ENCODE assay signal across 17 cellular contexts in the genomic region with DNA sequence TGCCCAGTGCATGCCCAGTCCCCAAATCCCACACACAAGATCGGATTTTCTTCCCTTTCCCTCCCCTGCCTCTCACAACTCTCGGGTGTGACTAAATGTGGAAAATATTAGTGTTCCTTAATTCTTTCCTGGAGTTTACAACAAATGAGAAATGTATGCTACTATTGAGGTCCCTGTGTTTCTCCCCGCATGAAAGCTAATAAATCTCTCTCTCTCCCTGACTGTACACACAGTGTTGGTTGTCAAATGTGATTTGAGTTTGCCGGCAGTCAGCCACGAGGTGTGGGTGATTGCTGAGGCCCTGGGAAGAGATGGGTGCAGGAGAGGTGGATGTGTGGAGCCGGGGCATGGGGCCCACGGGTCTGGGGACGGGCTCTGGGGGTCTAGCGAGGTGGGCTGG.
DNase-seq lines count a peak whose midpoint lies in the region; ATAC-seq and TF ChIP-seq lines count a peak whose summit lies in the region.
"Had no signal": no experiment of that assay in that cellular context is flagged by ENCODE, and none has a peak within 500 bp of the region (broad histone marks: within the 10 kb centered on the region; RNA-seq: fewer than 3 reads in every experiment).

No MANE protein-coding gene starts in this region.

- no peaks in the 10 kb centered on the region for H3K9me2 ChIP-seq in DOHH2 (replicated peaks; ENCODE audit: control insufficient read depth, low read length)
- H3K9me2 ChIP-seq in OCI-LY7 (ENCODE audit: insufficient read depth, low read length), result no peaks in the 10 kb centered on the region

- BruUV-seq in OCI-LY7 (replicated peaks; lab: Mats Ljungman, UMichigan), result no TSS peak

- no peaks in the 10 kb centered on the region for H3K9me3 Mint-ChIP-seq in T-helper 1 cell treated with Interleukin-12 subunit alpha and Interleukin-12 subunit beta and Interleukin-4 antibody, amounts not matched to agents 30 μg/mL and 1 μg/mL, for 36 hours
- H3K9me3 Mint-ChIP-seq in naive thymus-derived CD4-positive, alpha-beta T cell, result no peaks in the 10 kb centered on the region

- H3K4me3 ChIP-seq in DOHH2 (ENCODE audit: low read length) (no peak overlapping the region), OCI-LY7 (ENCODE audit: low read depth, low read length, poor library complexity, severe bottlenecking) (peak overlapping the region; percentile 11)
- H3K4me3 ChIP-seq in naive thymus-derived CD4-positive, alpha-beta T cell (ENCODE audit: low read length), result no peak overlapping the region
- H3K4me3 ChIP-seq: A549, cardiac muscle cell had no signal

- CTCF ChIA-PET in OCI-LY7 (lab: Charles Lee; ENCODE audit: unreplicated experiment), result no interaction called here
- CTCF ChIA-PET in naive thymus-derived CD4-positive, alpha-beta T cell (lab: Charles Lee), result no interaction called here

- H3K4me2 ChIP-seq in DOHH2 (ENCODE audit: low read length) (peak overlapping the region; percentile 24), OCI-LY7 (ENCODE audit: low read length) (peak overlapping the region; percentile 62)
- H3K4me2 ChIP-seq: A549 had no signal

- H3F3A ChIP-seq in DOHH2 (ENCODE audit: control insufficient read depth, insufficient read depth), result no peaks in the 10 kb centered on the region

- peak overlapping the region; percentile 2 for H3K4me3 Mint-ChIP-seq in T-helper 1 cell treated with Interleukin-12 subunit alpha and Interleukin-12 subunit beta and Interleukin-4 antibody, amounts not matched to agents 30 μg/mL and 1 μg/mL, for 36 hours
- H3K4me3 Mint-ChIP-seq in naive thymus-derived CD4-positive, alpha-beta T cell, result peak overlapping the region in 7 of 10 donors; percentile 26 to 78 (median 46)

- H3K27ac ChIP-seq in DOHH2 (ENCODE audit: low read depth, low read length) (no peak overlapping the region), OCI-LY7 (ENCODE audit: low read depth, low read length, poor library complexity, severe bottlenecking) (peak overlapping the region; percentile 32)
- no peak overlapping the region for H3K27ac ChIP-seq in naive thymus-derived CD4-positive, alpha-beta T cell (ENCODE audit: low read depth, low read length)
- H3K27ac ChIP-seq: A549, cardiac muscle cell had no signal

- H3K9me3 ChIP-seq in DOHH2 (ENCODE audit: control insufficient read depth, insufficient read depth, low read length) (no peaks in the 10 kb centered on the region), OCI-LY7 (ENCODE audit: low read length) (no peaks in the 10 kb centered on the region)
- H3K9me3 ChIP-seq in naive thymus-derived CD4-positive, alpha-beta T cell (ENCODE audit: control insufficient read depth in 2 of 3, low read length in 3 of 3), result no peaks in the 10 kb centered on the region
- H3K9me3 ChIP-seq: A549, Caco-2 had no signal

- H4K20me1 ChIP-seq in DOHH2 (ENCODE audit: control insufficient read depth, insufficient read depth, low read depth, low read length), result no peaks in the 10 kb centered on the region
- H4K20me1 ChIP-seq in OCI-LY7 (ENCODE audit: insufficient read depth, low read length), result no peaks in the 10 kb centered on the region

- H3K27ac Mint-ChIP-seq in T-helper 1 cell treated with Interleukin-12 subunit alpha and Interleukin-12 subunit beta and Interleukin-4 antibody, amounts not matched to agents 30 μg/mL and 1 μg/mL, for 36 hours, result peak overlapping the region; percentile 78
- H3K27ac Mint-ChIP-seq in naive thymus-derived CD4-positive, alpha-beta T cell, result peak overlapping the region in 4 of 9 donors; percentile 33 to 77 (median 60)

- no peak for ATAC-seq in naive thymus-derived CD4-positive, alpha-beta T cell
- ATAC-seq in HG03521 (IDR thresholded peaks at IDR 0.05; ENCODE audit: unreplicated experiment), result no peak
- ATAC-seq: A549, left colon had no signal

- no peaks in the 10 kb centered on the region for H3K79me2 ChIP-seq in DOHH2 (ENCODE audit: control insufficient read depth, low read length)
- H3K79me2 ChIP-seq in OCI-LY7 (ENCODE audit: insufficient read depth, low read depth, low read length), result no peaks in the 10 kb centered on the region

- H3K27me3 ChIP-seq in DOHH2 (ENCODE audit: control insufficient read depth, low read length), result peaks cover 45% of the 10 kb centered on the region
- no peaks in the 10 kb centered on the region for H3K27me3 ChIP-seq in naive thymus-derived CD4-positive, alpha-beta T cell (ENCODE audit: control insufficient read depth in 2 of 2, insufficient read depth in 2 of 2, low read length in 2 of 2)
- H3K27me3 ChIP-seq: cardiac muscle cell had no signal

- intact Hi-C loops in OCI-LY7 (cut with micrococcal nuclease; ENCODE audit: unreplicated experiment), result loop anchor here (10.0 kb wide), 2 partner anchors 140 to 220 kb away; no protein-coding TSS in a partner anchor
- intact Hi-C loops in naive thymus-derived CD4-positive, alpha-beta T cell (cut with micrococcal nuclease), result loop anchor here in 1 of 2 donors (5.0 kb wide), 1 partner anchor 218 kb away; no protein-coding TSS in a partner anchor

- DNase-seq in T-helper 1 cell (no peak), OCI-LY7 (ENCODE audit: low spot score) (no peak), cerebellar nuclear complex (lab: John Stamatoyannopoulos, UW) (no peak), NCI-H2081 treated with DMSO at 0.1 percent for 48 hours (lab: John Stamatoyannopoulos, UW) (no peak)
- no peak for DNase-seq in naive thymus-derived CD4-positive, alpha-beta T cell
- DNase-seq: activated naive CD4-positive, alpha-beta T cell; Caco-2; effector CD4-positive, alpha-beta T cell; hippocampal formation; NCI-H82; T-helper 9 cell had no signal

- TF ChIP-seq CTCF in DOHH2 (IDR thresholded peaks at IDR 0.05; ENCODE audit: low read depth, low read length, poor library complexity, severe bottlenecking) (no peak), OCI-LY7 (conservative IDR thresholded peaks at IDR 0.05; ENCODE audit: low read length) (no peak)

- H3K36me3 Mint-ChIP-seq in T-helper 1 cell treated with Interleukin-12 subunit alpha and Interleukin-12 subunit beta and Interleukin-4 antibody, amounts not matched to agents 30 μg/mL and 1 μg/mL, for 36 hours (ENCODE audit: low read depth), result no peaks in the 10 kb centered on the region
- no peaks in the 10 kb centered on the region for H3K36me3 Mint-ChIP-seq in naive thymus-derived CD4-positive, alpha-beta T cell

- peaks cover 34% of the 10 kb centered on the region for H3K27me3 Mint-ChIP-seq in T-helper 1 cell treated with Interleukin-12 subunit alpha and Interleukin-12 subunit beta and Interleukin-4 antibody, amounts not matched to agents 30 μg/mL and 1 μg/mL, for 36 hours (ENCODE audit: low read depth)
- peaks cover 12 to 27% (median 14%) of the 10 kb centered on the region in 5 donors for H3K27me3 Mint-ChIP-seq in naive thymus-derived CD4-positive, alpha-beta T cell

- POLR2A ChIA-PET in OCI-LY7 (lab: Charles Lee), result no interaction called here
- POLR2A ChIA-PET in naive thymus-derived CD4-positive, alpha-beta T cell (lab: Charles Lee), result no interaction called here

- H3K36me3 ChIP-seq in DOHH2 (ENCODE audit: control insufficient read depth, low read length) (no peaks in the 10 kb centered on the region), OCI-LY7 (ENCODE audit: insufficient read depth, low read length) (no peaks in the 10 kb centered on the region)
- H3K36me3 ChIP-seq in naive thymus-derived CD4-positive, alpha-beta T cell (ENCODE audit: control insufficient read depth in 2 of 3, insufficient read depth in 3 of 3, low read length in 3 of 3), result no peaks in the 10 kb centered on the region
- H3K36me3 ChIP-seq: cardiac muscle cell had no signal

- H3K4me1 ChIP-seq in DOHH2 (ENCODE audit: control insufficient read depth, low read length) (peaks cover 22% of the 10 kb centered on the region), OCI-LY7 (ENCODE audit: insufficient read depth, low read length, poor library complexity, severe bottlenecking) (peaks cover 49% of the 10 kb centered on the region)
- H3K4me1 ChIP-seq in naive thymus-derived CD4-positive, alpha-beta T cell (ENCODE audit: control insufficient read depth in 2 of 2, insufficient read depth in 2 of 2, low read length in 2 of 2), result peaks cover 8 to 28% of the 10 kb centered on the region in 2 donors
- H3K4me1 ChIP-seq: Caco-2 had no signal

- H2AFZ ChIP-seq in OCI-LY7 (ENCODE audit: low read length), result peak overlapping the region; percentile 59; the same call in 1 of the 2 replicates

- peaks cover 24% of the 10 kb centered on the region for H3K4me1 Mint-ChIP-seq in T-helper 1 cell treated with Interleukin-12 subunit alpha and Interleukin-12 subunit beta and Interleukin-4 antibody, amounts not matched to agents 30 μg/mL and 1 μg/mL, for 36 hours (ENCODE audit: low read depth)
- peaks cover 16 to 34% (median 28%) of the 10 kb centered on the region in 7 donors for H3K4me1 Mint-ChIP-seq in naive thymus-derived CD4-positive, alpha-beta T cell
